ENCODE assay signal across 4 cellular contexts in the genomic region with DNA sequence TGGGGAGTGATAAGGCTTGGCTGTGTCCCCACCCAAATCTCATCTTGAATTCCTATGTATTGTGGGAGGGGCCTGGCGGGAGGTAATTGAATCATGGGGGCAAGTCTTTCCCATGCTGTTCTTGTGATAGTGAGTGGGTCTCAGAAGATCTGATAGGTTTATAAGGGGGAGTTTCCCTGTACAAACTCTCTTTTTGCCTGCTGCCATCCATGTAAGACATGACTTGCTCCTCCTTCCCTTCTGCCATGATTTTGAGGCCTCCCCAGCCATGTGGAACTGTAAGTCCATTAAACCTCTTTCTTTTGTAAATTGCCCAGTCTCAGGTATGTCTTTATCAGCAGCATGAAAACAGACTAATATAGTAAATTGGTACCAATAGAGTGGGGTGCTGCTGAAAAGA. TPM values are rescaled to one million over a fixed set of nuclear protein-coding genes. Genes with fewer than 3 reads are reported as not detected.
"Had no signal": no experiment of that assay in that cellular context is flagged by ENCODE, and none has a peak within 500 bp of the region (broad histone marks: within the 10 kb centered on the region; RNA-seq: fewer than 3 reads in every experiment).

No MANE protein-coding gene starts in this region.

RNA-seq across cellular contexts. Expression of a gene that starts 20.8 kb away (rescaled TPM):
- total RNA-seq: LHCN-M2 had no signal

RNA-seq across cellular contexts. Expression of a gene that starts 45.7 kb away (rescaled TPM):
- total RNA-seq: LHCN-M2, M059J, MCF 10A, NCI-H460 had no signal
